16 cellular contexts compared by ENCODE assay signal in the genomic region with DNA sequence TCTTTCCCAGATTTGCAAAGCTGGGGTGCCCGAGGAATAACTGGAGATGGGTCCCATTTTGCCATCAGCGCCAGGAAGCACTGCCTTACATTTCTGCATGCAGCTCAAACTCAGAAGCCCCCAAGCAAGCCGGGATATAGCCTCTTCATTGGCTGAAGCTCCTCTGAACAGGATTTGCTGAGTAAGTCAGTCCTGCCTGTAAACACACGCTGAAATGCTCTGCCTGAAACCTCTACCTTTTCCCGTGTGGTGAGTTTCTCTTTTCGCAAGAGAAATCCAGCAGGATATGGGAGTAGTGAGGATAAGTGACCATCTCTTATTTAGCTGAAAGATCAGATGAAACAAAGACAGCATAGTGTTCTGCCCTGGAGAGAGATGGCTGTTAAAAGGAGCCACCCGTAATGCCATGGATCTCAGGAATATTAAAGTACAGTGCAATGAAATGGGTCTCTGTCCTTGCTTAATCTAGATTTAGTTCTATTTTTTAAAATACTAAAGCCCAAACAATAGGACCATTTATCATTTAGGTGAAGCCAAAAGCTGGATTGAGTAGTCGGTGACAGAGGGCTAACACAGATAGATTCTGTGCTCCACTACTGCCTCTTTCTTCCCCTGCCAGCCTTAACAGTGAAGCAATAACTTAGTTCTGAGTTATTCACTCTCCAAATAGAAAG.
A peak's percentile ranks its signal among the peaks of the same experiment; 100 is the strongest.
DNase-seq lines count a peak whose midpoint lies in the region; ATAC-seq and TF ChIP-seq lines count a peak whose summit lies in the region.
"Had no signal": no experiment of that assay in that cellular context is flagged by ENCODE, and none has a peak within 500 bp of the region (broad histone marks: within the 10 kb centered on the region; RNA-seq: fewer than 3 reads in every experiment).

No MANE protein-coding gene starts in this region.

- H3K4me2 ChIP-seq in GM23338: no peak overlapping the region

- H4K20me1 ChIP-seq in GM23338 (replicated peaks; ENCODE audit: insufficient read depth): no peaks in the 10 kb centered on the region

- peaks cover 4% of the 10 kb centered on the region; the same call in 1 of the 2 replicates for H3K4me1 ChIP-seq in GM23338 (ENCODE audit: insufficient read depth)
- H3K4me1 ChIP-seq: esophagus muscularis mucosa, sigmoid colon had no signal

- no peaks in the 10 kb centered on the region for H3F3A ChIP-seq in GM23338 (replicated peaks; ENCODE audit: low read depth)

- no peak overlapping the region for H3K4me3 Mint-ChIP-seq in GM23338
- H3K4me3 Mint-ChIP-seq: activated CD4-positive, alpha-beta T cell treated with anti-CD3 and anti-CD28 coated beads, Interleukin-2, amount 10 ng/mL, durations not matched to agents 7 days and 5 days; activated naive CD4-positive, alpha-beta T cell treated with anti-CD3 and anti-CD28 coated beads for 36 hours; CD4-positive, alpha-beta T cell had no signal

- no peaks in the 10 kb centered on the region for H3K36me3 ChIP-seq in GM23338 (ENCODE audit: insufficient read depth)
- H3K36me3 ChIP-seq: esophagus muscularis mucosa, sigmoid colon had no signal

- H3K79me2 ChIP-seq in GM23338 (replicated peaks; ENCODE audit: insufficient read depth): no peaks in the 10 kb centered on the region

- no peaks in the 10 kb centered on the region for H3K27me3 ChIP-seq in GM23338 (ENCODE audit: insufficient read depth)
- H3K27me3 ChIP-seq: sigmoid colon had no signal

- peaks cover 2% of the 10 kb centered on the region for H3K27me3 Mint-ChIP-seq in GM23338 (ENCODE audit: insufficient read depth, low read depth, poor library complexity)
- H3K27me3 Mint-ChIP-seq: activated CD4-positive, alpha-beta T cell treated with anti-CD3 and anti-CD28 coated beads, Interleukin-2, amount 10 ng/mL, durations not matched to agents 7 days and 5 days had no signal

- H3K4me3 ChIP-seq in GM23338: no peak overlapping the region
- H3K4me3 ChIP-seq: esophagus muscularis mucosa, sigmoid colon had no signal

- ATAC-seq in GM23338: peak; percentile 90
- no peak for ATAC-seq in GM18909 (IDR thresholded peaks at IDR 0.05; ENCODE audit: poor library complexity, unreplicated experiment)

- no peaks in the 10 kb centered on the region for H3K9me3 Mint-ChIP-seq in GM23338
- H3K9me3 Mint-ChIP-seq: activated CD4-positive, alpha-beta T cell treated with anti-CD3 and anti-CD28 coated beads, Interleukin-2, amount 10 ng/mL, durations not matched to agents 7 days and 5 days; activated naive CD4-positive, alpha-beta T cell treated with anti-CD3 and anti-CD28 coated beads for 36 hours; CD4-positive, alpha-beta T cell had no signal

- peak overlapping the region; percentile 95 for H2AFZ ChIP-seq in GM23338

- no peak for TF ChIP-seq CTCF in GM23338 (conservative IDR thresholded peaks at IDR 0.05; ENCODE audit: low read depth in 2 of 2)

- no peaks in the 10 kb centered on the region for H3K9me2 ChIP-seq in GM23338 (ENCODE audit: insufficient read depth)

- no peaks in the 10 kb centered on the region for H3K36me3 Mint-ChIP-seq in GM23338 (ENCODE audit: low read depth)

- peak; percentile 38 for DNase-seq in GM23338 (ENCODE audit: low spot score)
- DNase-seq in SK-N-DZ (ENCODE audit: low spot score): peak; percentile 32
- peak; percentile 52 for DNase-seq in foreskin melanocyte
- DNase-seq in occipital lobe (lab: John Stamatoyannopoulos, UW): peak; percentile 49
- no peak for DNase-seq in GM03348 (ENCODE audit: low spot score)
- DNase-seq in SIG-M5 (lab: John Stamatoyannopoulos, UW): no peak
- no peak for DNase-seq in cerebellar cortex (ENCODE audit: low spot score)
- DNase-seq: activated CD4-positive, alpha-beta T cell treated with anti-CD3 and anti-CD28 coated beads, Interleukin-2, amount 10 ng/mL, durations not matched to agents 7 days and 5 days; activated naive CD4-positive, alpha-beta T cell treated with anti-CD3 and anti-CD28 coated beads for 36 hours; CD4-positive, alpha-beta T cell; mesenchymal stem cell; NCI-H187; sigmoid colon; stimulated activated CD4-positive, alpha-beta T cell treated with anti-CD3 and anti-CD28 coated beads, Interleukin-1b, Interleukin-23, amount 100 ng/mL, for 48 hours had no signal

- peaks cover 4% of the 10 kb centered on the region; the same call in 2 of the 3 replicates for H3K4me1 Mint-ChIP-seq in GM23338
- H3K4me1 Mint-ChIP-seq: activated CD4-positive, alpha-beta T cell treated with anti-CD3 and anti-CD28 coated beads, Interleukin-2, amount 10 ng/mL, durations not matched to agents 7 days and 5 days had no signal

- H3K27ac ChIP-seq in GM23338 (ENCODE audit: low read depth): no peak overlapping the region
- H3K27ac ChIP-seq: esophagus muscularis mucosa, sigmoid colon had no signal

- peak overlapping the region; percentile 73; the same call in 1 of the 2 replicates for H3K27ac Mint-ChIP-seq in GM23338
- H3K27ac Mint-ChIP-seq: activated CD4-positive, alpha-beta T cell treated with anti-CD3 and anti-CD28 coated beads, Interleukin-2, amount 10 ng/mL, durations not matched to agents 7 days and 5 days; activated naive CD4-positive, alpha-beta T cell treated with anti-CD3 and anti-CD28 coated beads for 36 hours; CD4-positive, alpha-beta T cell had no signal

TF ChIP-seq in GM23338, 12 proteins besides CTCF, POLR2A, EP300 and RAD21 (continues in another document):
- TF ChIP-seq JUNB (IDR thresholded peaks at IDR 0.05; ENCODE audit: unreplicated experiment) (no peak), NANOG (IDR thresholded peaks at IDR 0.05; ENCODE audit: borderline replicate concordance) (no peak), EZH2phosphoT487 (IDR thresholded peaks at IDR 0.05; ENCODE audit: unreplicated experiment) (no peak), ZNF114 (CRISPR knock-in tag; IDR thresholded peaks at IDR 0.05) (no peak), STAT1 (IDR thresholded peaks at IDR 0.05; ENCODE audit: unreplicated experiment) (no peak), ZNF331 (CRISPR knock-in tag; IDR thresholded peaks at IDR 0.05; ENCODE audit: low read depth) (no peak), EZH2 (IDR thresholded peaks at IDR 0.05; ENCODE audit: low read depth, unreplicated experiment) (no peak), POLR2AphosphoS5 (IDR thresholded peaks at IDR 0.05; ENCODE audit: low read depth) (no peak)
- TF ChIP-seq, protein P1, sequence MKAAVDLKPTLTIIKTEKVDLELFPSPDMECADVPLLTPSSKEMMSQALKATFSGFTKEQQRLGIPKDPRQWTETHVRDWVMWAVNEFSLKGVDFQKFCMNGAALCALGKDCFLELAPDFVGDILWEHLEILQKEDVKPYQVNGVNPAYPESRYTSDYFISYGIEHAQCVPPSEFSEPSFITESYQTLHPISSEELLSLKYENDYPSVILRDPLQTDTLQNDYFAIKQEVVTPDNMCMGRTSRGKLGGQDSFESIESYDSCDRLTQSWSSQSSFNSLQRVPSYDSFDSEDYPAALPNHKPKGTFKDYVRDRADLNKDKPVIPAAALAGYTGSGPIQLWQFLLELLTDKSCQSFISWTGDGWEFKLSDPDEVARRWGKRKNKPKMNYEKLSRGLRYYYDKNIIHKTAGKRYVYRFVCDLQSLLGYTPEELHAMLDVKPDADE (IDR thresholded peaks at IDR 0.05): no peak
- TF ChIP-seq, protein P2, sequence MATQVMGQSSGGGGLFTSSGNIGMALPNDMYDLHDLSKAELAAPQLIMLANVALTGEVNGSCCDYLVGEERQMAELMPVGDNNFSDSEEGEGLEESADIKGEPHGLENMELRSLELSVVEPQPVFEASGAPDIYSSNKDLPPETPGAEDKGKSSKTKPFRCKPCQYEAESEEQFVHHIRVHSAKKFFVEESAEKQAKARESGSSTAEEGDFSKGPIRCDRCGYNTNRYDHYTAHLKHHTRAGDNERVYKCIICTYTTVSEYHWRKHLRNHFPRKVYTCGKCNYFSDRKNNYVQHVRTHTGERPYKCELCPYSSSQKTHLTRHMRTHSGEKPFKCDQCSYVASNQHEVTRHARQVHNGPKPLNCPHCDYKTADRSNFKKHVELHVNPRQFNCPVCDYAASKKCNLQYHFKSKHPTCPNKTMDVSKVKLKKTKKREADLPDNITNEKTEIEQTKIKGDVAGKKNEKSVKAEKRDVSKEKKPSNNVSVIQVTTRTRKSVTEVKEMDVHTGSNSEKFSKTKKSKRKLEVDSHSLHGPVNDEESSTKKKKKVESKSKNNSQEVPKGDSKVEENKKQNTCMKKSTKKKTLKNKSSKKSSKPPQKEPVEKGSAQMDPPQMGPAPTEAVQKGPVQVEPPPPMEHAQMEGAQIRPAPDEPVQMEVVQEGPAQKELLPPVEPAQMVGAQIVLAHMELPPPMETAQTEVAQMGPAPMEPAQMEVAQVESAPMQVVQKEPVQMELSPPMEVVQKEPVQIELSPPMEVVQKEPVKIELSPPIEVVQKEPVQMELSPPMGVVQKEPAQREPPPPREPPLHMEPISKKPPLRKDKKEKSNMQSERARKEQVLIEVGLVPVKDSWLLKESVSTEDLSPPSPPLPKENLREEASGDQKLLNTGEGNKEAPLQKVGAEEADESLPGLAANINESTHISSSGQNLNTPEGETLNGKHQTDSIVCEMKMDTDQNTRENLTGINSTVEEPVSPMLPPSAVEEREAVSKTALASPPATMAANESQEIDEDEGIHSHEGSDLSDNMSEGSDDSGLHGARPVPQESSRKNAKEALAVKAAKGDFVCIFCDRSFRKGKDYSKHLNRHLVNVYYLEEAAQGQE (IDR thresholded peaks at IDR 0.05; ENCODE audit: unreplicated experiment): no peak

Comparison
In these comparisons a context has a peak if more than half of its experiments do, and no peak if none do; other contexts are left out.
1. DNase-seq: peak in GM23338 (single experiment), SK-N-DZ (single experiment), foreskin melanocyte (single experiment) and occipital lobe (single experiment); none in GM03348 (single experiment), SIG-M5 (single experiment) and cerebellar cortex (single experiment).